In genomic region chr1:27603320-27603961, GRCh38 we compare ENCODE assay signal across 8 cellular contexts. TPM values are rescaled to one million over a fixed set of nuclear protein-coding genes. Genes with fewer than 3 reads are reported as not detected.
DNase-seq lines count a peak whose midpoint lies in the region; ATAC-seq and TF ChIP-seq lines count a peak whose summit lies in the region.

No MANE protein-coding gene starts in this region.

- CTCF ChIA-PET in activated naive CD4-positive, alpha-beta T cell treated with anti-CD3 and anti-CD28 coated beads, Interleukin-2, amount 10 ng/mL, durations not matched to agents 7 days and 5 days (lab: Charles Lee), result interaction anchor here (1.0 to 11.5 kb wide), 6 partner anchors 46 to 204 kb away, joined by 3 to 221 read pairs (median 44); no protein-coding TSS in a partner anchor

- no peaks in the 10 kb centered on the region for H3K36me3 Mint-ChIP-seq in activated naive CD4-positive, alpha-beta T cell treated with anti-CD3 and anti-CD28 coated beads, Interleukin-2, amount 10 ng/mL, durations not matched to agents 7 days and 5 days
- no peaks in the 10 kb centered on the region for H3K36me3 Mint-ChIP-seq in progenitor cell of endocrine pancreas (ENCODE audit: insufficient read depth)

- 0 to 2% (median 1%) methylated on average over 21 to 51 of the region's 51 CpGs for WGBS in heart left ventricle, 4 donors

- no peak overlapping the region for H3K27ac Mint-ChIP-seq in activated naive CD4-positive, alpha-beta T cell treated with anti-CD3 and anti-CD28 coated beads, Interleukin-2, amount 10 ng/mL, durations not matched to agents 7 days and 5 days
- peak overlapping the region; percentile 95 for H3K27ac Mint-ChIP-seq in progenitor cell of endocrine pancreas

- H3K27ac ChIP-seq in heart left ventricle, result peak overlapping the region; percentile 83 to 99 (median 98)

- H3K4me1 ChIP-seq in heart left ventricle, result peaks cover 12 to 69% (median 48%) of the 10 kb centered on the region in 12 donors

- H3K9me3 ChIP-seq in heart left ventricle, result no peaks in the 10 kb centered on the region

- DNase-seq in NCI-H2081 (lab: John Stamatoyannopoulos, UW) (peak; percentile 19 to 54), NCI-H2081 treated with DMSO at 0.1 percent for 48 hours (lab: John Stamatoyannopoulos, UW) (no peak), NB4 (ENCODE audit: low read depth) (peak; percentile 58), heart left ventricle (peak in 3 of 5 donors; percentile 61 to 73 (median 64)), progenitor cell of endocrine pancreas (ENCODE audit: low spot score, unreplicated experiment) (no peak)
- peak; percentile 61 for DNase-seq in activated naive CD4-positive, alpha-beta T cell treated with anti-CD3 and anti-CD28 coated beads, Interleukin-2, amount 10 ng/mL, durations not matched to agents 7 days and 5 days

- intact Hi-C loops in heart left ventricle (cut with DNase I), result loop anchor here (1.0 to 10.0 kb wide), 14 partner anchors 28 to 201 kb away; partner anchors contain the start of gene WASF2 (in 2 of the 10)

- no peaks in the 10 kb centered on the region for H3K36me3 ChIP-seq in heart left ventricle

- peak; percentile 1 to 29 (median 20) for ATAC-seq in heart left ventricle
- no peak for ATAC-seq in HG02973 (IDR thresholded peaks at IDR 0.05; ENCODE audit: unreplicated experiment)
- ATAC-seq in GM18519 (IDR thresholded peaks at IDR 0.05; ENCODE audit: low FRiP score, unreplicated experiment), result no peak

- H3K9me3 Mint-ChIP-seq in activated naive CD4-positive, alpha-beta T cell treated with anti-CD3 and anti-CD28 coated beads, Interleukin-2, amount 10 ng/mL, durations not matched to agents 7 days and 5 days, result no peaks in the 10 kb centered on the region
- no peaks in the 10 kb centered on the region for H3K9me3 Mint-ChIP-seq in progenitor cell of endocrine pancreas (ENCODE audit: low read depth)

- H3K4me3 Mint-ChIP-seq in activated naive CD4-positive, alpha-beta T cell treated with anti-CD3 and anti-CD28 coated beads, Interleukin-2, amount 10 ng/mL, durations not matched to agents 7 days and 5 days, result peak overlapping the region; percentile 96
- H3K4me3 Mint-ChIP-seq in progenitor cell of endocrine pancreas (ENCODE audit: low read depth), result peak overlapping the region; percentile 94

- H3K4me3 ChIP-seq in NB4 (ENCODE audit: low read depth, low read length) (peak overlapping the region; percentile 74), heart left ventricle (peak overlapping the region; percentile 82 to 100 (median 96))

- TF ChIP-seq POLR2A in NB4 (IDR thresholded peaks at IDR 0.05; ENCODE audit: extremely low read depth, insufficient read length), result no peak
- no peak for TF ChIP-seq POLR2A in heart left ventricle (IDR thresholded peaks at IDR 0.05)

- H3K27me3 Mint-ChIP-seq in activated naive CD4-positive, alpha-beta T cell treated with anti-CD3 and anti-CD28 coated beads, Interleukin-2, amount 10 ng/mL, durations not matched to agents 7 days and 5 days, result peaks cover 21% of the 10 kb centered on the region
- peaks cover 6% of the 10 kb centered on the region for H3K27me3 Mint-ChIP-seq in progenitor cell of endocrine pancreas

- no peaks in the 10 kb centered on the region for H3K27me3 ChIP-seq in heart left ventricle

- H3K4me1 Mint-ChIP-seq in activated naive CD4-positive, alpha-beta T cell treated with anti-CD3 and anti-CD28 coated beads, Interleukin-2, amount 10 ng/mL, durations not matched to agents 7 days and 5 days, result peaks cover 57% of the 10 kb centered on the region
- H3K4me1 Mint-ChIP-seq in progenitor cell of endocrine pancreas (ENCODE audit: low read depth), result peaks cover 48% of the 10 kb centered on the region

- no peak for TF ChIP-seq CTCF in NB4 (IDR thresholded peaks at IDR 0.05; ENCODE audit: low read depth, low read length)
- TF ChIP-seq CTCF in heart left ventricle (IDR thresholded peaks at IDR 0.05), result no peak
- TF ChIP-seq CTCF in progenitor cell of endocrine pancreas (IDR thresholded peaks at IDR 0.05; ENCODE audit: unreplicated experiment), result no peak

RNA-seq across cellular contexts. Expression of gene AHDC1, which starts 0.5 kb away (rescaled TPM):
- total RNA-seq in heart left ventricle (10 to 100 TPM; 29.2 to 50.2 (median 42.1) TPM), progenitor cell of endocrine pancreas (53.3 and 56.3 TPM in 2 replicates)
- 10 to 100 TPM; 25.8 to 48.4 TPM for polyA plus RNA-seq in heart left ventricle

RNA-seq across cellular contexts. Expression of gene FGR, which starts 31.5 kb away (rescaled TPM):
- total RNA-seq in heart left ventricle (10 to 100 TPM in 3 of 9 donors, 1 to 10 TPM in 6; 1.1 to 25.9 (median 3.3) TPM), progenitor cell of endocrine pancreas (not detected in 2 replicates)
- 1 to 10 TPM; 2.8 to 7.2 TPM for polyA plus RNA-seq in heart left ventricle

Comparison
In these comparisons a context has a peak if more than half of its experiments do, and no peak if none do; other contexts are left out.
1. DNase-seq: peak in NCI-H2081 (2 of 2), NB4 (single experiment), activated naive CD4-positive, alpha-beta T cell treated with anti-CD3 and anti-CD28 coated beads, Interleukin-2, amount 10 ng/mL, durations not matched to agents 7 days and 5 days (single experiment) and heart left ventricle (3 of 5); none in NCI-H2081 treated with DMSO at 0.1 percent for 48 hours (single experiment) and progenitor cell of endocrine pancreas (single experiment).
2. ATAC-seq: peak in heart left ventricle (4 of 4); none in HG02973 (single experiment) and GM18519 (single experiment).